Comparison of ENCODE assay signal across 8 cellular contexts in genomic region chr2:199455533-199456382, GRCh38. TPM values are rescaled to one million over a fixed set of nuclear protein-coding genes. Genes with fewer than 3 reads are reported as not detected.
A peak's percentile ranks its signal among the peaks of the same experiment; 100 is the strongest.
DNase-seq lines count a peak whose midpoint lies in the region; ATAC-seq and TF ChIP-seq lines count a peak whose summit lies in the region.

No MANE protein-coding gene starts in this region.

- ATAC-seq in RWPE2 (ENCODE audit: low read depth) (peak; percentile 26), gastrocnemius medialis (no peak), GM18909 (IDR thresholded peaks at IDR 0.05; ENCODE audit: poor library complexity, unreplicated experiment) (no peak), HG03378 (IDR thresholded peaks at IDR 0.05; ENCODE audit: unreplicated experiment) (no peak)

- TF ChIP-seq CTCF in RWPE2 (IDR thresholded peaks at IDR 0.05; ENCODE audit: poor library complexity, severe bottlenecking) (no peak), fibroblast of the aortic adventitia (IDR thresholded peaks at IDR 0.05; ENCODE audit: insufficient read depth, low read length) (no peak), gastrocnemius medialis (IDR thresholded peaks at IDR 0.05 in 4 of 5, conservative IDR thresholded peaks at IDR 0.05 in 1 of 5) (no peak)

- in situ Hi-C loops in gastrocnemius medialis (cut with MboI; ENCODE audit: low sequenced_read_pairs in 4 of 4): no loop called here

- H3K27me3 ChIP-seq in HUES64 (ENCODE audit: insufficient read depth, low read length) (peaks cover 64% of the 10 kb centered on the region), RWPE2 (ENCODE audit: insufficient read depth, poor library complexity, severe bottlenecking) (no peaks in the 10 kb centered on the region), gastrocnemius medialis (peaks cover 44 to 67% (median 65%) of the 10 kb centered on the region in 3 donors)

- H3K36me3 ChIP-seq in HUES64 (ENCODE audit: insufficient read depth, low read length) (no peaks in the 10 kb centered on the region), RWPE2 (ENCODE audit: low read depth) (peaks cover 18% of the 10 kb centered on the region), gastrocnemius medialis (no peaks in the 10 kb centered on the region)

- H3K9ac ChIP-seq in HUES64 (ENCODE audit: low read depth, low read length): no peak overlapping the region

- H3K4me1 ChIP-seq in HUES64 (ENCODE audit: insufficient read depth, low read length) (peaks cover 14% of the 10 kb centered on the region; the same call in 1 of the 2 replicates), RWPE2 (ENCODE audit: insufficient read depth, poor library complexity, severe bottlenecking) (peaks cover 20% of the 10 kb centered on the region), gastrocnemius medialis (peaks cover 22 to 35% of the 10 kb centered on the region in 2 donors)

- intact Hi-C loops in gastrocnemius medialis (cut with DNase I; ENCODE audit: low total_unique reads): no loop called here

- H3K27ac ChIP-seq in HUES64 (ENCODE audit: low read depth, low read length): no peak overlapping the region
- peak overlapping the region; percentile 85 for H3K27ac ChIP-seq in RWPE2 (ENCODE audit: poor library complexity, severe bottlenecking)
- H3K27ac ChIP-seq in gastrocnemius medialis: no peak overlapping the region

- 1% methylated on average over 56 of the region's 56 CpGs for WGBS in HUES64

- TF ChIP-seq POLR2A in gastrocnemius medialis (IDR thresholded peaks at IDR 0.05): no peak

- H3K4me3 ChIP-seq in HUES64 (ENCODE audit: low read length) (peak overlapping the region; percentile 61), RWPE2 (ENCODE audit: severe bottlenecking) (peak overlapping the region; percentile 62), fibroblast of the aortic adventitia (ENCODE audit: low read depth, low read length) (peak overlapping the region; percentile 91), gastrocnemius medialis (peak overlapping the region; percentile 85 to 96 (median 90))

- H3K9me3 ChIP-seq in HUES64 (ENCODE audit: insufficient read depth, low read depth, low read length): no peaks in the 10 kb centered on the region
- no peaks in the 10 kb centered on the region for H3K9me3 ChIP-seq in RWPE2 (ENCODE audit: severe bottlenecking)
- no peaks in the 10 kb centered on the region for H3K9me3 ChIP-seq in gastrocnemius medialis

- peak; percentile 57 for DNase-seq in DMS53 treated with DMSO at 0.1 percent for 48 hours (lab: John Stamatoyannopoulos, UW; ENCODE audit: unreplicated experiment)
- peak; percentile 56 for DNase-seq in RWPE2 (ENCODE audit: low spot score)
- peak; percentile 35 for DNase-seq in fibroblast of the aortic adventitia (ENCODE audit: low read depth)
- no peak for DNase-seq in gastrocnemius medialis
- no peak for DNase-seq in putamen (ENCODE audit: low spot score)

RNA-seq across cellular contexts. Expression of gene SATB2, which starts 2.0 kb away (rescaled TPM):
- 4.5 TPM for polyA plus RNA-seq in HUES64 (2013, experiment 1 of 2)
- polyA plus RNA-seq in HUES64 (2013, experiment 2 of 2): 4.1 TPM
- total RNA-seq in fibroblast of the aortic adventitia (ENCODE audit: low replicate concordance) (2.3 and 12.7 TPM in 2 replicates), gastrocnemius medialis (1 to 10 TPM; 2.0 to 6.4 (median 4.5) TPM)

Comparison
In these comparisons a context has a peak if more than half of its experiments do, and no peak if none do; other contexts are left out.
1. DNase-seq: peak in DMS53 treated with DMSO at 0.1 percent for 48 hours (single experiment), RWPE2 (single experiment) and fibroblast of the aortic adventitia (single experiment); none in gastrocnemius medialis (0 of 2) and putamen (single experiment).
2. Peak in every context shown above with its lines, with median percentiles within 50 percentile points of each other: H3K4me3 ChIP-seq.